Comparison of ENCODE assay signal across 10 cellular contexts in genomic region chr13:50969691-50970090, GRCh38.
DNase-seq lines count a peak whose midpoint lies in the region; ATAC-seq and TF ChIP-seq lines count a peak whose summit lies in the region.
"Had no signal": no experiment of that assay in that cellular context is flagged by ENCODE, and none has a peak within 500 bp of the region (broad histone marks: within the 10 kb centered on the region; RNA-seq: fewer than 3 reads in every experiment).

No MANE protein-coding gene starts in this region.

- no peak for TF ChIP-seq EP300 in Ishikawa (IDR thresholded peaks at IDR 0.05; ENCODE audit: borderline replicate concordance)
- no peak for TF ChIP-seq EP300 in SK-N-SH (IDR thresholded peaks at IDR 0.05; ENCODE audit: borderline replicate concordance in 1 of 2, low read depth in 1 of 2, low read length in 1 of 2)

- no peaks in the 10 kb centered on the region for H4K20me1 ChIP-seq in SK-N-SH (ENCODE audit: insufficient read depth)

- H3K4me3 ChIP-seq in AG09309 (ENCODE audit: control insufficient read depth, low read depth, low read length), result no peak overlapping the region
- no peak overlapping the region for H3K4me3 ChIP-seq in SK-N-SH (ENCODE audit: low read depth in 2 of 2, low read length in 1 of 2)
- no peak overlapping the region for H3K4me3 ChIP-seq in psoas muscle

- H3K4me2 ChIP-seq in SK-N-SH, result no peak overlapping the region

- TF ChIP-seq CTCF in AG09309 (IDR thresholded peaks at IDR 0.05; ENCODE audit: control insufficient read depth, insufficient read depth, low read depth, low read length, missing control alignments), result peak; percentile 6
- TF ChIP-seq CTCF in SK-N-SH (IDR thresholded peaks at IDR 0.05), result no peak
- no peak for TF ChIP-seq CTCF in psoas muscle (IDR thresholded peaks at IDR 0.05)

- H3K27me3 ChIP-seq in SK-N-SH (ENCODE audit: insufficient read depth), result no peaks in the 10 kb centered on the region
- no peaks in the 10 kb centered on the region for H3K27me3 ChIP-seq in psoas muscle (ENCODE audit: insufficient read depth in 3 of 3, low read length in 2 of 3)

- no peaks in the 10 kb centered on the region for H3K9me2 ChIP-seq in SK-N-SH

- CTCF ChIA-PET in SK-N-SH (lab: Yijun Ruan, JAX), result interaction anchor here (0.6 to 2.7 kb wide), 10 partner anchors 9 to 416 kb away, joined by 3 to 7 read pairs (median 4); no protein-coding TSS in a partner anchor

- no peaks in the 10 kb centered on the region for H3K79me2 ChIP-seq in SK-N-SH (ENCODE audit: insufficient read depth)

- ATAC-seq in left ventricle myocardium superior, result peak; percentile 24
- ATAC-seq in psoas muscle, result no peak
- ATAC-seq in GM21360 (IDR thresholded peaks at IDR 0.05; ENCODE audit: unreplicated experiment), result no peak

- intact Hi-C loops in left ventricle myocardium superior (cut with micrococcal nuclease), result no loop called here
- intact Hi-C loops in psoas muscle (cut with DNase I), result loop anchor here in 1 of 2 donors (5.0 kb wide), 1 partner anchor 98 kb away; no protein-coding TSS in a partner anchor

- TF ChIP-seq RAD21 in Ishikawa (IDR thresholded peaks at IDR 0.05; ENCODE audit: low read depth), result peak; percentile 17; the same call in 1 of the 2 replicates
- peak; percentile 53 for TF ChIP-seq RAD21 in SK-N-SH (IDR thresholded peaks at IDR 0.05; ENCODE audit: low read length)

- H3K9me3 ChIP-seq in SK-N-SH (no peaks in the 10 kb centered on the region), psoas muscle (no peaks in the 10 kb centered on the region)

- H3K27ac ChIP-seq in SK-N-SH (ENCODE audit: low read depth in 2 of 2, low read length in 1 of 2) (no peak overlapping the region), psoas muscle (no peak overlapping the region)

- DNase-seq in AG09309 (ENCODE audit: low read depth) (no peak), SK-N-SH (no peak), left ventricle myocardium superior (no peak), inferior parietal cortex (ENCODE audit: extremely low spot score) (no peak), SIG-M5 (lab: John Stamatoyannopoulos, UW) (no peak), psoas muscle (no peak)
- DNase-seq: SHP77 treated with DMSO at 0.1 percent for 48 hours; stimulated activated CD4-positive, alpha-beta T cell treated with anti-CD3 and anti-CD28 coated beads, Interleukin-2, amount 100 ng/mL, for 48 hours had no signal

- H3F3A ChIP-seq in SK-N-SH (replicated peaks; ENCODE audit: insufficient read depth), result no peaks in the 10 kb centered on the region

- POLR2A ChIA-PET in SK-N-SH (lab: Yijun Ruan, JAX), result no interaction called here

- no peak overlapping the region for H3K9ac ChIP-seq in SK-N-SH

- WGBS in SK-N-SH (ENCODE audit: low lambda C conversion rate), result 88% methylated on average over 10 of the region's 11 CpGs
- WGBS in psoas muscle, 3 donors, result 55 to 62% (median 57%) methylated on average over 11 of the region's 11 CpGs

- no peaks in the 10 kb centered on the region for H3K4me1 ChIP-seq in SK-N-SH (ENCODE audit: control insufficient read depth in 1 of 2, insufficient read depth in 2 of 2, low read depth in 1 of 2, low read length in 1 of 2)
- H3K4me1 ChIP-seq in psoas muscle, result no peaks in the 10 kb centered on the region

- no peak overlapping the region for H2AFZ ChIP-seq in SK-N-SH (ENCODE audit: low read depth)

- H3K36me3 ChIP-seq in SK-N-SH (replicated peaks in 1 of 2; ENCODE audit: control insufficient read depth in 1 of 2, insufficient read depth in 2 of 2, low read length in 1 of 2) (peaks cover 15 to 24% of the 10 kb centered on the region in 2 experiments), psoas muscle (ENCODE audit: insufficient read depth in 1 of 2, low read depth in 1 of 2) (peaks cover 0 to 4% of the 10 kb centered on the region in 2 donors)

TF ChIP-seq in Ishikawa, 13 proteins besides CTCF, POLR2A, EP300 and RAD21:
- TF ChIP-seq TEAD4 (IDR thresholded peaks at IDR 0.05) (no peak), CREB1 (IDR thresholded peaks at IDR 0.05; ENCODE audit: low read depth) (no peak), USF1 (IDR thresholded peaks at IDR 0.05) (no peak), REST (IDR thresholded peaks at IDR 0.05; ENCODE audit: low read depth) (no peak), ZBTB7A (IDR thresholded peaks at IDR 0.05; ENCODE audit: low read depth) (no peak), NFIC (IDR thresholded peaks at IDR 0.05) (no peak), TCF12 (IDR thresholded peaks at IDR 0.05; ENCODE audit: low read depth) (no peak)

TF ChIP-seq in SK-N-SH, 30 proteins besides CTCF, POLR2A, EP300 and RAD21:
- no peak for TF ChIP-seq MAX (IDR thresholded peaks at IDR 0.05; ENCODE audit: low read depth)
- TF ChIP-seq TEAD4 (IDR thresholded peaks at IDR 0.05; ENCODE audit: borderline replicate concordance, insufficient read depth), result no peak
- TF ChIP-seq SMC3 (IDR thresholded peaks at IDR 0.05; ENCODE audit: low read depth, low read length), result peak; percentile 30; the same call in 1 of the 2 replicates
- no peak for TF ChIP-seq IRF3 (IDR thresholded peaks at IDR 0.05; ENCODE audit: low read depth, low read length)
- no peak for TF ChIP-seq REST (IDR thresholded peaks at IDR 0.05; ENCODE audit: low read depth, low read length)
